In the genomic region with DNA sequence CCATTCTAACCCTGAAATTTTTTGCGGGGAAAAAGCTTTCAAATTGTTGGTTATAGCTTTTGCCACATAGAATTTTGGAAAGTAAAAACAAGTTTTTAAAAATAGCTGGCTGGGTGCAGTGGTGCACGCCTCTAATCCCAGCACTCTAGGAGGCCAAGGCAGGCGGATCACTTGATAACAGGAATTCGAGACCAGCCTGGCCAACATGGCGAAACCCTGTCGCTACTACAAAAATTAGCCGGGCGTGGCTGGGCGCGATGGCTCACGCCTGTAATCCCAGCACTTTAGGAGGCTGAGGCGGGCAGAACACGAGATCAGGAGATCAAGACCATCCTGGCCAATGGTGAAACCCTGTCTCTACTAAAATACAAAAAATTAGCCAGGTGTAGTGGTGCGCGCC, we compare ENCODE assay signal across 18 cellular contexts. TPM values are rescaled to one million over a fixed set of nuclear protein-coding genes. Genes with fewer than 3 reads are reported as not detected.
DNase-seq lines count a peak whose midpoint lies in the region; ATAC-seq and TF ChIP-seq lines count a peak whose summit lies in the region.
"Had no signal": no experiment of that assay in that cellular context is flagged by ENCODE, and none has a peak within 500 bp of the region (broad histone marks: within the 10 kb centered on the region; RNA-seq: fewer than 3 reads in every experiment).

No MANE protein-coding gene starts in this region.

- no peak overlapping the region for H3K4me3 ChIP-seq in right atrium auricular region
- H3K4me3 ChIP-seq in gastrocnemius medialis, result no peak overlapping the region
- H3K4me3 ChIP-seq in A673 (ENCODE audit: low read depth, low read length, poor library complexity, severe bottlenecking), result no peak overlapping the region
- H3K4me3 ChIP-seq: A549, BLaER1 had no signal

- no TSS peak for BruUV-seq in A673 (replicated peaks; lab: Mats Ljungman, UMichigan)

- CTCF ChIA-PET in activated CD4-positive, alpha-beta T cell treated with anti-CD3 and anti-CD28 coated beads, Interleukin-2, amount 10 ng/mL, durations not matched to agents 7 days and 5 days (lab: Charles Lee), result interaction anchor here (0.5 to 1.3 kb wide), 2 partner anchors 39 to 1226 kb away, joined by 3 read pairs; no protein-coding TSS in a partner anchor
- CTCF ChIA-PET in A673 (lab: Charles Lee), result no interaction called here

- peaks cover 27% of the 10 kb centered on the region for H3K4me1 Mint-ChIP-seq in activated CD4-positive, alpha-beta T cell treated with anti-CD3 and anti-CD28 coated beads, Interleukin-2, amount 10 ng/mL, durations not matched to agents 7 days and 5 days

- H3K4me3 Mint-ChIP-seq in activated CD4-positive, alpha-beta T cell treated with anti-CD3 and anti-CD28 coated beads, Interleukin-2, amount 10 ng/mL, durations not matched to agents 7 days and 5 days, result no peak overlapping the region
- H3K4me3 Mint-ChIP-seq: CD14-positive monocyte; CD4-positive, alpha-beta memory T cell; H9 had no signal

- ATAC-seq in Right ventricle myocardium inferior (no peak), gastrocnemius medialis (peak; percentile 38 to 42), HG02973 (IDR thresholded peaks at IDR 0.05; ENCODE audit: unreplicated experiment) (no peak)
- ATAC-seq: A549, HepG2 had no signal

- peaks cover 0 to 36% of the 10 kb centered on the region in 2 donors for H3K4me1 ChIP-seq in right atrium auricular region
- peaks cover 52% of the 10 kb centered on the region in 2 donors for H3K4me1 ChIP-seq in gastrocnemius medialis
- H3K4me1 ChIP-seq in A673 (ENCODE audit: insufficient read depth, low read length, poor library complexity, severe bottlenecking), result peaks cover 26% of the 10 kb centered on the region

- H3K36me3 Mint-ChIP-seq in activated CD4-positive, alpha-beta T cell treated with anti-CD3 and anti-CD28 coated beads, Interleukin-2, amount 10 ng/mL, durations not matched to agents 7 days and 5 days (ENCODE audit: low read depth), result peaks cover 40% of the 10 kb centered on the region

- POLR2A ChIA-PET in activated CD4-positive, alpha-beta T cell treated with anti-CD3 and anti-CD28 coated beads, Interleukin-2, amount 10 ng/mL, durations not matched to agents 7 days and 5 days (lab: Charles Lee), result no interaction called here
- POLR2A ChIA-PET in A673 (lab: Charles Lee; ENCODE audit: low non-redundant PET), result no interaction called here

- TF ChIP-seq CTCF in right atrium auricular region (IDR thresholded peaks at IDR 0.05) (no peak), gastrocnemius medialis (IDR thresholded peaks at IDR 0.05 in 4 of 5, conservative IDR thresholded peaks at IDR 0.05 in 1 of 5) (no peak), A673 (conservative IDR thresholded peaks at IDR 0.05; ENCODE audit: low read depth, low read length) (no peak)

- no peaks in the 10 kb centered on the region for H3K9me3 Mint-ChIP-seq in activated CD4-positive, alpha-beta T cell treated with anti-CD3 and anti-CD28 coated beads, Interleukin-2, amount 10 ng/mL, durations not matched to agents 7 days and 5 days
- H3K9me3 Mint-ChIP-seq: CD14-positive monocyte; CD4-positive, alpha-beta memory T cell; H9 had no signal

- H3K36me3 ChIP-seq in right atrium auricular region (peaks cover 5% of the 10 kb centered on the region), gastrocnemius medialis (no peaks in the 10 kb centered on the region), A673 (ENCODE audit: insufficient read depth, low read length, poor library complexity, severe bottlenecking) (no peaks in the 10 kb centered on the region)

- H3K27me3 Mint-ChIP-seq in activated CD4-positive, alpha-beta T cell treated with anti-CD3 and anti-CD28 coated beads, Interleukin-2, amount 10 ng/mL, durations not matched to agents 7 days and 5 days, result no peaks in the 10 kb centered on the region
- H3K27me3 Mint-ChIP-seq: CD4-positive, alpha-beta memory T cell had no signal

- DNase-seq in activated CD4-positive, alpha-beta T cell treated with anti-CD3 and anti-CD28 coated beads, Interleukin-2, amount 10 ng/mL, durations not matched to agents 7 days and 5 days, result no peak
- DNase-seq in activated CD4-positive, alpha-beta T cell treated with anti-CD3 and anti-CD28 coated beads, Interleukin-2, amount 50 U/mL, for 1 hour, result no peak
- DNase-seq in right atrium auricular region (ENCODE audit: low spot score) (no peak), Right ventricle myocardium inferior (ENCODE audit: missing footprints) (no peak), gastrocnemius medialis (no peak), A673 (ENCODE audit: low spot score) (no peak)
- DNase-seq: CD4-positive, alpha-beta memory T cell; DMS153; DMS79; GDM1; GOT3; H9 had no signal

- H3K27ac ChIP-seq in right atrium auricular region, result peak overlapping the region; percentile 9 to 18
- H3K27ac ChIP-seq in gastrocnemius medialis, result peak overlapping the region; percentile 58 to 76 (median 66)
- no peak overlapping the region for H3K27ac ChIP-seq in A673 (ENCODE audit: low read depth, low read length, poor library complexity, severe bottlenecking)
- H3K27ac ChIP-seq: 22Rv1, A549, BLaER1 had no signal

- peak overlapping the region; percentile 54 for H3K27ac Mint-ChIP-seq in activated CD4-positive, alpha-beta T cell treated with anti-CD3 and anti-CD28 coated beads, Interleukin-2, amount 10 ng/mL, durations not matched to agents 7 days and 5 days

- in situ Hi-C loops in gastrocnemius medialis (cut with MboI; ENCODE audit: low sequenced_read_pairs in 4 of 4), result no loop called here

- TF ChIP-seq POLR2A in gastrocnemius medialis (IDR thresholded peaks at IDR 0.05), result no peak

- intact Hi-C loops in Right ventricle myocardium inferior (cut with DNase I) (loop anchor here (10.0 kb wide), 1 partner anchor 62 kb away; no protein-coding TSS in a partner anchor), gastrocnemius medialis (cut with DNase I; ENCODE audit: low total_unique reads) (no loop called here), A673 (cut with micrococcal nuclease; ENCODE audit: unreplicated experiment) (no loop called here)

- H3K27me3 ChIP-seq in right atrium auricular region (no peaks in the 10 kb centered on the region), gastrocnemius medialis (no peaks in the 10 kb centered on the region), A673 (replicated peaks; ENCODE audit: insufficient read depth, low read depth, low read length, poor library complexity) (no peaks in the 10 kb centered on the region)
- H3K27me3 ChIP-seq: BLaER1 had no signal

- H3K9me3 ChIP-seq in right atrium auricular region (no peaks in the 10 kb centered on the region), gastrocnemius medialis (no peaks in the 10 kb centered on the region), A673 (ENCODE audit: low read depth, low read length, poor library complexity, severe bottlenecking) (no peaks in the 10 kb centered on the region)
- H3K9me3 ChIP-seq: A549, BLaER1 had no signal

RNA-seq across cellular contexts. Expression of gene TNRC6B, which starts 54.9 kb away (rescaled TPM):
- 10 to 100 TPM; 65.1 to 65.2 TPM for total RNA-seq in activated CD4-positive, alpha-beta T cell treated with anti-CD3 and anti-CD28 coated beads, Interleukin-2, amount 10 ng/mL, durations not matched to agents 7 days and 5 days
- total RNA-seq in right atrium auricular region (10 to 100 TPM; 25.0 to 27.1 TPM), Right ventricle myocardium inferior (43.3 TPM), gastrocnemius medialis (10 to 100 TPM; 31.9 to 76.7 (median 57.0) TPM), A673 (2021) (52.2 and 56.6 TPM in 2 replicates)

Comparison
In these comparisons a context has a peak if more than half of its experiments do, and no peak if none do; other contexts are left out.
1. ATAC-seq: peak in gastrocnemius medialis (2 of 2); none in Right ventricle myocardium inferior (single experiment) and HG02973 (single experiment).